Comparison of ENCODE assay signal across 9 cellular contexts in the genomic region with DNA sequence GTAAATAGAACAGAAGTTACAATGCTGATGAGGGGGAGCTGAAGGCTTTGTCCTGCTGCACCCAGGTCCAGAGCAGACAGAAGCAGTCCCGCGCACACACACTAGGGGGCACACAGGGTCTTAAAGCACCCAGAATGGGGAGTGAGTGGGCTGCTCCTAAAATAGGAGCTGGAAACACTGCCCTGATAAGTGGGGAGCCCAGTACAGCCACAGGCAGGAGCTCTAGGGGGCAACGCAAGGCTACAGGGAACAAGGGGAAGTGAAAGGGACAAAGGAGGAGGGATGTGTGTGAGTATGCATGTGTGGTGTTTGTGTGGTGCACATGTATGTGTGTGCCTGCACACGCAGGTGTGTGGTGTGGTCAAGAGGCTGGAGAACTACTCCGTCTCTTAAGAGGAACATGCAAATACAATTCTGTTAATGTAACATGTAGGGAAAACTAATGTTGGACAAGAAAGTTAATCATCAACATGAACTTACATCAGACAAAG.
DNase-seq lines count a peak whose midpoint lies in the region; ATAC-seq and TF ChIP-seq lines count a peak whose summit lies in the region.
"Had no signal": no experiment of that assay in that cellular context is flagged by ENCODE, and none has a peak within 500 bp of the region (broad histone marks: within the 10 kb centered on the region; RNA-seq: fewer than 3 reads in every experiment).

No MANE protein-coding gene starts in this region.

- H3K79me1 ChIP-seq in neuronal stem cell (ENCODE audit: low read depth, low read length): peaks cover 3% of the 10 kb centered on the region

- H2BK12ac ChIP-seq in neuronal stem cell (ENCODE audit: low read length): no peak overlapping the region

- in situ Hi-C loops in GM13976 (cut with MboI; ENCODE audit: low sequenced_read_pairs, unreplicated experiment): no loop called here

- no CpG with 5 or more reads among the region's 5 CpGs for WGBS in neuronal stem cell (ENCODE audit: extremely low coverage in 2 of 2, insufficient read length in 2 of 2, insufficient replicate concordance in 1 of 2), 2 donors

- no peak overlapping the region for H3K4ac ChIP-seq in neuronal stem cell (ENCODE audit: low read length)

- no TSS peak for BruUV-seq in PC-9 (replicated peaks; lab: Mats Ljungman, UMichigan)

- no peak overlapping the region for H3K4me2 ChIP-seq in PC-9
- H3K4me2 ChIP-seq in neuronal stem cell (ENCODE audit: insufficient read depth, low read length, poor library complexity, severe bottlenecking): no peak overlapping the region

- H3K9ac ChIP-seq in colonic mucosa (ENCODE audit: low read depth in 2 of 2, low read length in 2 of 2) (no peak overlapping the region), neuronal stem cell (ENCODE audit: low read depth, low read length, poor library complexity) (no peak overlapping the region)

- no peak overlapping the region for H3K14ac ChIP-seq in neuronal stem cell (ENCODE audit: low read length)

- no peaks in the 10 kb centered on the region for H3K79me2 ChIP-seq in PC-9 (ENCODE audit: low read depth)

- TF ChIP-seq CTCF in AG10803 (conservative IDR thresholded peaks at IDR 0.05; ENCODE audit: low read length): peak; percentile 83
- TF ChIP-seq CTCF in GM13976 (IDR thresholded peaks at IDR 0.05; ENCODE audit: borderline replicate concordance, control extremely low read depth, extremely low read depth, insufficient read depth, missing control alignments): peak; percentile 55
- TF ChIP-seq CTCF in PC-9 (conservative IDR thresholded peaks at IDR 0.05): peak; percentile 76
- TF ChIP-seq CTCF in colonic mucosa (IDR thresholded peaks at IDR 0.05): peak; percentile 56

- H4K8ac ChIP-seq in neuronal stem cell (ENCODE audit: low read depth, low read length): no peak overlapping the region

- H2AFZ ChIP-seq in PC-9 (no peak overlapping the region), neuronal stem cell (ENCODE audit: low read length) (no peak overlapping the region)

- no peaks in the 10 kb centered on the region for H3K9me3 ChIP-seq in PC-9 (ENCODE audit: insufficient read depth, low read depth)
- no peaks in the 10 kb centered on the region for H3K9me3 ChIP-seq in colonic mucosa
- peaks cover 0 to 8% of the 10 kb centered on the region in 2 donors for H3K9me3 ChIP-seq in neuronal stem cell (replicated peaks in 1 of 2; ENCODE audit: control insufficient read depth in 2 of 2, insufficient read depth in 1 of 2, low read depth in 1 of 2, low read length in 2 of 2)
- H3K9me3 ChIP-seq: SJSA1 had no signal

- no peak overlapping the region for H3K18ac ChIP-seq in neuronal stem cell (ENCODE audit: low read length)

- H2BK15ac ChIP-seq in neuronal stem cell (ENCODE audit: low read length): no peak overlapping the region

- no peak overlapping the region for H2BK5ac ChIP-seq in neuronal stem cell (ENCODE audit: low read length)

- DNase-seq in AG10803 (ENCODE audit: low read depth) (peak; percentile 49), GM13976 (ENCODE audit: low spot score) (peak; percentile 70), PC-9 (peak in 1 of 2 experiments; percentile 21), colonic mucosa (peak; percentile 71), neuronal stem cell (ENCODE audit: low spot score) (peak; percentile 54), GF-D8 (lab: John Stamatoyannopoulos, UW) (no peak)

- no peaks in the 10 kb centered on the region; the same call in 1 of the 2 replicates for H4K20me1 ChIP-seq in PC-9 (ENCODE audit: insufficient read depth)

- H3K9me2 ChIP-seq in PC-9 (ENCODE audit: insufficient read depth): no peaks in the 10 kb centered on the region

- H4K91ac ChIP-seq in neuronal stem cell (ENCODE audit: low read depth, low read length, poor library complexity): no peak overlapping the region

- H3F3A ChIP-seq in PC-9 (ENCODE audit: insufficient read depth, low read depth): no peaks in the 10 kb centered on the region

- no peak overlapping the region for H3K23ac ChIP-seq in neuronal stem cell (ENCODE audit: low read depth, low read length, poor library complexity)

- H3K36me3 ChIP-seq in PC-9 (ENCODE audit: low read depth) (no peaks in the 10 kb centered on the region), colonic mucosa (no peaks in the 10 kb centered on the region), neuronal stem cell (replicated peaks in 1 of 2; ENCODE audit: control insufficient read depth in 2 of 2, insufficient read depth in 2 of 2, low read length in 2 of 2) (peaks cover 15 to 30% of the 10 kb centered on the region in 2 donors)
- H3K36me3 ChIP-seq: SJSA1 had no signal

- no peak overlapping the region for H2BK120ac ChIP-seq in neuronal stem cell (ENCODE audit: low read depth, low read length)

- H3K4me1 ChIP-seq in PC-9 (replicated peaks; ENCODE audit: insufficient read depth) (no peaks in the 10 kb centered on the region), colonic mucosa (no peaks in the 10 kb centered on the region), neuronal stem cell (ENCODE audit: control insufficient read depth in 2 of 2, insufficient read depth in 1 of 2, low read depth in 1 of 2, low read length in 2 of 2) (no peaks in the 10 kb centered on the region)
- H3K4me1 ChIP-seq: SJSA1 had no signal

- ATAC-seq in HG02970 (IDR thresholded peaks at IDR 0.05; ENCODE audit: low FRiP score, unreplicated experiment) (peak; percentile 74), GM19351 (IDR thresholded peaks at IDR 0.05; ENCODE audit: unreplicated experiment) (no peak)

- H3K4me3 ChIP-seq in AG10803 (ENCODE audit: low read length) (no peak overlapping the region), PC-9 (no peak overlapping the region), colonic mucosa (no peak overlapping the region), neuronal stem cell (ENCODE audit: low read length in 2 of 2) (no peak overlapping the region)
- H3K4me3 ChIP-seq: SJSA1 had no signal

- POLR2A ChIA-PET in PC-9 (lab: Charles Lee; ENCODE audit: unreplicated experiment): no interaction called here

- H2AK5ac ChIP-seq in neuronal stem cell (ENCODE audit: low read depth, low read length): no peak overlapping the region

- H3K27me3 ChIP-seq in PC-9 (ENCODE audit: insufficient read depth, low read depth): peaks cover 19% of the 10 kb centered on the region
- no peaks in the 10 kb centered on the region for H3K27me3 ChIP-seq in colonic mucosa
- H3K27me3 ChIP-seq in neuronal stem cell (ENCODE audit: control insufficient read depth in 3 of 3, insufficient read depth in 3 of 3, low read depth in 1 of 3, low read length in 3 of 3): no peaks in the 10 kb centered on the region
- H3K27me3 ChIP-seq: SJSA1 had no signal

- intact Hi-C loops in PC-9 (cut with micrococcal nuclease; ENCODE audit: unreplicated experiment): no loop called here
- intact Hi-C loops in colonic mucosa (cut with DNase I): no loop called here

- H3K27ac ChIP-seq in PC-9: no peak overlapping the region
- H3K27ac ChIP-seq in colonic mucosa: no peak overlapping the region
- H3K27ac ChIP-seq in neuronal stem cell (replicated peaks; ENCODE audit: low read length): no peak overlapping the region
- H3K27ac ChIP-seq: SJSA1 had no signal

- CTCF ChIA-PET in PC-9 (lab: Charles Lee): interaction anchor here (0.6 kb wide), 2 partner anchors 196 to 637 kb away, joined by 3 read pairs; no protein-coding TSS in a partner anchor
